Comparison of ENCODE assay signal across 2 cellular contexts in genomic region chr7:155653773-155654172, GRCh38.
TF ChIP-seq lines count a peak whose summit lies in the region.

No MANE protein-coding gene starts in this region.

TF ChIP-seq in IMR-90, 13 proteins besides CTCF, POLR2A, EP300 and RAD21 (continued from another document):
- TF ChIP-seq USF2 (IDR thresholded peaks at IDR 0.05; ENCODE audit: low read depth, low read length) (no peak), FOS (IDR thresholded peaks at IDR 0.05; ENCODE audit: low read depth, low read length) (peak; percentile 26; the same call in 1 of the 2 replicates), MAZ (IDR thresholded peaks at IDR 0.05; ENCODE audit: borderline replicate concordance, low read depth, low read length) (no peak), CHD1 (IDR thresholded peaks at IDR 0.05; ENCODE audit: low read depth, low read length) (no peak), CEBPB (IDR thresholded peaks at IDR 0.05; ENCODE audit: low read depth, low read length) (peak; percentile 98), BHLHE40 (IDR thresholded peaks at IDR 0.05; ENCODE audit: low read depth, low read length) (no peak), RFX5 (IDR thresholded peaks at IDR 0.05; ENCODE audit: low read depth, low read length) (no peak), MAFK (IDR thresholded peaks at IDR 0.05; ENCODE audit: low read depth, low read length) (no peak), SMC3 (IDR thresholded peaks at IDR 0.05; ENCODE audit: low read depth, low read length) (no peak)

TF ChIP-seq in liver, 16 proteins besides CTCF, POLR2A, EP300 and RAD21 (continued from another document):
- TF ChIP-seq ZBTB33 (IDR thresholded peaks at IDR 0.05) (no peak), GABPA (IDR thresholded peaks at IDR 0.05 in 1 of 2, conservative IDR thresholded peaks at IDR 0.05 in 1 of 2) (no peak), RXRA (IDR thresholded peaks at IDR 0.05) (peak; percentile 72 to 79)
- TF ChIP-seq, protein P1, sequence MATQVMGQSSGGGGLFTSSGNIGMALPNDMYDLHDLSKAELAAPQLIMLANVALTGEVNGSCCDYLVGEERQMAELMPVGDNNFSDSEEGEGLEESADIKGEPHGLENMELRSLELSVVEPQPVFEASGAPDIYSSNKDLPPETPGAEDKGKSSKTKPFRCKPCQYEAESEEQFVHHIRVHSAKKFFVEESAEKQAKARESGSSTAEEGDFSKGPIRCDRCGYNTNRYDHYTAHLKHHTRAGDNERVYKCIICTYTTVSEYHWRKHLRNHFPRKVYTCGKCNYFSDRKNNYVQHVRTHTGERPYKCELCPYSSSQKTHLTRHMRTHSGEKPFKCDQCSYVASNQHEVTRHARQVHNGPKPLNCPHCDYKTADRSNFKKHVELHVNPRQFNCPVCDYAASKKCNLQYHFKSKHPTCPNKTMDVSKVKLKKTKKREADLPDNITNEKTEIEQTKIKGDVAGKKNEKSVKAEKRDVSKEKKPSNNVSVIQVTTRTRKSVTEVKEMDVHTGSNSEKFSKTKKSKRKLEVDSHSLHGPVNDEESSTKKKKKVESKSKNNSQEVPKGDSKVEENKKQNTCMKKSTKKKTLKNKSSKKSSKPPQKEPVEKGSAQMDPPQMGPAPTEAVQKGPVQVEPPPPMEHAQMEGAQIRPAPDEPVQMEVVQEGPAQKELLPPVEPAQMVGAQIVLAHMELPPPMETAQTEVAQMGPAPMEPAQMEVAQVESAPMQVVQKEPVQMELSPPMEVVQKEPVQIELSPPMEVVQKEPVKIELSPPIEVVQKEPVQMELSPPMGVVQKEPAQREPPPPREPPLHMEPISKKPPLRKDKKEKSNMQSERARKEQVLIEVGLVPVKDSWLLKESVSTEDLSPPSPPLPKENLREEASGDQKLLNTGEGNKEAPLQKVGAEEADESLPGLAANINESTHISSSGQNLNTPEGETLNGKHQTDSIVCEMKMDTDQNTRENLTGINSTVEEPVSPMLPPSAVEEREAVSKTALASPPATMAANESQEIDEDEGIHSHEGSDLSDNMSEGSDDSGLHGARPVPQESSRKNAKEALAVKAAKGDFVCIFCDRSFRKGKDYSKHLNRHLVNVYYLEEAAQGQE (IDR thresholded peaks at IDR 0.05) = peak; percentile 32
